Comparison of ENCODE assay signal across 32 cellular contexts in the genomic region with DNA sequence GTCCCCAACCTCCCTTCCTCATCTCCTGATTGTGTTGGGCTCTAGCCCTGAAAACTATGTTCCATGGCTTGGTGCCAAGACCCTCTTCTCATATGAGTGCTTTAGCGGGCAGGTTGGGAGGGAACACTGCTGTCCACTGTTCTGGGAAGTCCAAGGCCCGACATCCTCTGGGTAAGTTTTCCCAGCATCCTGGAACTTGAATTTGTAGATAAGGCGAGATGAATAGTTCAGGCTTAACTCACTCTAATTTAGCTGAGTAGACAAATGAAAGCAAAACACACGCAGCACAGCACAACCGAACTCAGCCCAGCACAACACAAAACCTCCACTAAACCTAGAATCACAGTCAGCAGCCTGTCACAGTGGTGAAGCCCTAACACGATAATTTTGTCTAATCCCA.
DNase-seq lines count a peak whose midpoint lies in the region; ATAC-seq, FAIRE-seq and TF ChIP-seq lines count a peak whose summit lies in the region.
"Had no signal": no experiment of that assay in that cellular context is flagged by ENCODE, and none has a peak within 500 bp of the region (broad histone marks: within the 10 kb centered on the region; RNA-seq: fewer than 3 reads in every experiment).

No MANE protein-coding gene starts in this region.

- H3K4me1 ChIP-seq in GM23338 (ENCODE audit: insufficient read depth) (no peaks in the 10 kb centered on the region), left lung (no peaks in the 10 kb centered on the region)

- H3K36me3 ChIP-seq in GM23338 (ENCODE audit: insufficient read depth) (no peaks in the 10 kb centered on the region), left lung (no peaks in the 10 kb centered on the region)
- H3K36me3 ChIP-seq: BLaER1 treated with 17β-estradiol and CSF1 and Interleukin-3, amounts not matched to agents 10 nM and 100 nM; esophagus muscularis mucosa had no signal

- no peak for TF ChIP-seq CTCF in GM23338 (conservative IDR thresholded peaks at IDR 0.05; ENCODE audit: low read depth in 2 of 2)
- TF ChIP-seq CTCF in left lung (IDR thresholded peaks at IDR 0.05), result no peak
- TF ChIP-seq CTCF in Calu3 (IDR thresholded peaks at IDR 0.05; ENCODE audit: unreplicated experiment), result no peak

- H3K4me1 Mint-ChIP-seq in GM23338 (no peaks in the 10 kb centered on the region; the same call in 2 of the 3 replicates), Calu3 (ENCODE audit: low read depth, unreplicated experiment) (no peaks in the 10 kb centered on the region)
- H3K4me1 Mint-ChIP-seq: activated B cell treated with CpG ODN at 0.5 μM for 24 hours; activated CD4-positive, alpha-beta T cell treated with anti-CD3 and anti-CD28 coated beads, Interleukin-2, amount 10 ng/mL, durations not matched to agents 7 days and 5 days; activated naive CD8-positive, alpha-beta T cell treated with anti-CD3 and anti-CD28 coated beads, Interleukin-2, amount 10 ng/mL, durations not matched to agents 7 days and 5 days; nephron progenitor cell had no signal

- CTCF ChIA-PET in Calu3 (lab: Charles Lee), result no interaction called here

- no peaks in the 10 kb centered on the region for H4K20me1 ChIP-seq in GM23338 (replicated peaks; ENCODE audit: insufficient read depth)
- H4K20me1 ChIP-seq: BLaER1 treated with 17β-estradiol and CSF1 and Interleukin-3, amounts not matched to agents 10 nM and 100 nM had no signal

- peak overlapping the region; percentile 18; the same call in 1 of the 2 replicates for H2AFZ ChIP-seq in GM23338

- no peak for TF ChIP-seq POLR2A in GM12892 (IDR thresholded peaks at IDR 0.05; ENCODE audit: low read depth, low read length)

- ATAC-seq in GM23338 (no peak), Right ventricle myocardium superior (ENCODE audit: poor library complexity) (peak; percentile 56), left lung (peak; percentile 16), GM21528 (IDR thresholded peaks at IDR 0.05; ENCODE audit: low FRiP score, unreplicated experiment) (no peak)
- ATAC-seq: PC-3, SK-N-SH treated with all-trans-retinoic acid at 6 μM for 48 hours had no signal

- H3K4me3 Mint-ChIP-seq in GM23338 (no peak overlapping the region), Calu3 (ENCODE audit: low read depth, unreplicated experiment) (no peak overlapping the region)
- H3K4me3 Mint-ChIP-seq: activated B cell treated with CpG ODN at 0.5 μM for 24 hours; activated CD4-positive, alpha-beta T cell treated with anti-CD3 and anti-CD28 coated beads, Interleukin-2, amount 10 ng/mL, durations not matched to agents 7 days and 5 days; activated naive CD8-positive, alpha-beta T cell treated with anti-CD3 and anti-CD28 coated beads, Interleukin-2, amount 10 ng/mL, durations not matched to agents 7 days and 5 days; HFFc6; nephron progenitor cell; T-helper 1 cell treated with Interleukin-12 subunit alpha and Interleukin-12 subunit beta and Interleukin-4 antibody, amounts not matched to agents 30 μg/mL and 1 μg/mL, for 36 hours had no signal

- H3K27ac Mint-ChIP-seq in GM23338 (no peak overlapping the region), Calu3 (ENCODE audit: unreplicated experiment) (no peak overlapping the region)
- H3K27ac Mint-ChIP-seq: activated B cell treated with CpG ODN at 0.5 μM for 24 hours; activated CD4-positive, alpha-beta T cell treated with anti-CD3 and anti-CD28 coated beads, Interleukin-2, amount 10 ng/mL, durations not matched to agents 7 days and 5 days; activated naive CD8-positive, alpha-beta T cell treated with anti-CD3 and anti-CD28 coated beads, Interleukin-2, amount 10 ng/mL, durations not matched to agents 7 days and 5 days; HFFc6; nephron progenitor cell; T-helper 1 cell treated with Interleukin-12 subunit alpha and Interleukin-12 subunit beta and Interleukin-4 antibody, amounts not matched to agents 30 μg/mL and 1 μg/mL, for 36 hours had no signal

- DNase-seq in GM12892 (ENCODE audit: insufficient read length) (no peak), GM23338 (ENCODE audit: low spot score) (no peak), Right ventricle myocardium superior (no peak), left lung (no peak), GDM1 (lab: John Stamatoyannopoulos, UW) (no peak), Calu3 (no peak)
- DNase-seq in stimulated activated CD4-positive, alpha-beta T cell treated with anti-CD3 and anti-CD28 coated beads, Interleukin-4, amount 100 ng/mL, for 4 hours, result no peak
- DNase-seq: activated B cell treated with CpG ODN at 0.5 μM for 24 hours; activated CD4-positive, alpha-beta T cell treated with anti-CD3 and anti-CD28 coated beads, Interleukin-2, amount 10 ng/mL, durations not matched to agents 7 days and 5 days; activated gamma-delta T cell; activated naive CD8-positive, alpha-beta T cell treated with anti-CD3 and anti-CD28 coated beads, Interleukin-2, amount 10 ng/mL, durations not matched to agents 7 days and 5 days; activated T-cell treated with anti-CD3 and anti-CD28 coated beads, Interleukin-2, amount 50 U/mL, for 1 hour; cerebellar nuclear complex; DMS53; dorsolateral prefrontal cortex; foreskin melanocyte; HFFc6; KBM-7; mammary epithelial cell; NCI-H2029 treated with DMSO at 0.1 percent for 48 hours; NCI-H446 treated with DMSO at 0.1 percent for 48 hours; nephron progenitor cell; PC-3; stimulated activated naive CD4-positive, alpha-beta T cell treated with Interleukin-2 at 50 U/mL for 16 hours had no signal

- H3K27me3 Mint-ChIP-seq in GM23338 (ENCODE audit: insufficient read depth, low read depth, poor library complexity), result peaks cover 6% of the 10 kb centered on the region
- H3K27me3 Mint-ChIP-seq in Calu3 (ENCODE audit: unreplicated experiment), result no peaks in the 10 kb centered on the region
- H3K27me3 Mint-ChIP-seq: activated B cell treated with CpG ODN at 0.5 μM for 24 hours had no signal

- H3K27ac ChIP-seq in GM23338 (ENCODE audit: low read depth) (no peak overlapping the region), left lung (no peak overlapping the region)
- H3K27ac ChIP-seq: BLaER1 treated with 17β-estradiol and CSF1 and Interleukin-3, amounts not matched to agents 10 nM and 100 nM; esophagus muscularis mucosa; skin epidermis had no signal

- no peak overlapping the region for H3K4me3 ChIP-seq in GM23338
- H3K4me3 ChIP-seq in left lung, result no peak overlapping the region
- H3K4me3 ChIP-seq: BLaER1 treated with 17β-estradiol and CSF1 and Interleukin-3, amounts not matched to agents 10 nM and 100 nM; dorsolateral prefrontal cortex; esophagus muscularis mucosa; skin epidermis had no signal

- H3K9me2 ChIP-seq in GM23338 (ENCODE audit: insufficient read depth), result no peaks in the 10 kb centered on the region

- no peaks in the 10 kb centered on the region for H3K79me2 ChIP-seq in GM23338 (replicated peaks; ENCODE audit: insufficient read depth)

- H3K4me2 ChIP-seq in GM23338, result no peak overlapping the region
- H3K4me2 ChIP-seq: BLaER1 treated with 17β-estradiol and CSF1 and Interleukin-3, amounts not matched to agents 10 nM and 100 nM had no signal

- no peaks in the 10 kb centered on the region for H3K9me3 ChIP-seq in left lung
- H3K9me3 ChIP-seq: esophagus muscularis mucosa had no signal

- no peaks in the 10 kb centered on the region; the same call in 2 of the 3 replicates for H3K9me3 Mint-ChIP-seq in GM23338
- peaks cover 3% of the 10 kb centered on the region for H3K9me3 Mint-ChIP-seq in Calu3 (ENCODE audit: low read depth, unreplicated experiment)
- H3K9me3 Mint-ChIP-seq: activated B cell treated with CpG ODN at 0.5 μM for 24 hours; activated CD4-positive, alpha-beta T cell treated with anti-CD3 and anti-CD28 coated beads, Interleukin-2, amount 10 ng/mL, durations not matched to agents 7 days and 5 days; activated naive CD8-positive, alpha-beta T cell treated with anti-CD3 and anti-CD28 coated beads, Interleukin-2, amount 10 ng/mL, durations not matched to agents 7 days and 5 days; T-helper 1 cell treated with Interleukin-12 subunit alpha and Interleukin-12 subunit beta and Interleukin-4 antibody, amounts not matched to agents 30 μg/mL and 1 μg/mL, for 36 hours had no signal

- H3K36me3 Mint-ChIP-seq in GM23338 (ENCODE audit: low read depth) (no peaks in the 10 kb centered on the region), Calu3 (ENCODE audit: insufficient read depth, unreplicated experiment) (no peaks in the 10 kb centered on the region)
- H3K36me3 Mint-ChIP-seq: activated naive CD8-positive, alpha-beta T cell treated with anti-CD3 and anti-CD28 coated beads, Interleukin-2, amount 10 ng/mL, durations not matched to agents 7 days and 5 days had no signal

- H3K27me3 ChIP-seq in GM23338 (ENCODE audit: insufficient read depth), result no peaks in the 10 kb centered on the region
- no peaks in the 10 kb centered on the region for H3K27me3 ChIP-seq in left lung
- H3K27me3 ChIP-seq: BLaER1 treated with 17β-estradiol and CSF1 and Interleukin-3, amounts not matched to agents 10 nM and 100 nM; dorsolateral prefrontal cortex; esophagus muscularis mucosa had no signal

- intact Hi-C loops in Right ventricle myocardium superior (cut with DNase I) (no loop called here), left lung (cut with DNase I) (no loop called here), Calu3 (cut with micrococcal nuclease; ENCODE audit: unreplicated experiment) (no loop called here)

- no peaks in the 10 kb centered on the region for H3F3A ChIP-seq in GM23338 (replicated peaks; ENCODE audit: low read depth)

- peak; percentile 5 for FAIRE-seq in GM12892 (lab: Jason Lieb, UNC)
- FAIRE-seq: astrocyte, endometrium had no signal

- no TSS peak for BruUV-seq in Calu3 (replicated peaks; lab: Mats Ljungman, UMichigan)

TF ChIP-seq in GM23338, 12 proteins besides CTCF, POLR2A, EP300 and RAD21 (continues in another document):
- TF ChIP-seq JUNB (IDR thresholded peaks at IDR 0.05; ENCODE audit: unreplicated experiment) (no peak), EZH2 (IDR thresholded peaks at IDR 0.05; ENCODE audit: low read depth, unreplicated experiment) (no peak)

Comparison
In these comparisons a context has a peak if more than half of its experiments do, and no peak if none do; other contexts are left out.
1. ATAC-seq: peak in Right ventricle myocardium superior (single experiment) and left lung (single experiment); none in GM23338 (single experiment) and GM21528 (single experiment).